ENCODE assay signal across 9 cellular contexts in genomic region chr12:3882896-3883564, GRCh38. TPM values are rescaled to one million over a fixed set of nuclear protein-coding genes. Genes with fewer than 3 reads are reported as not detected.
DNase-seq lines count a peak whose midpoint lies in the region; ATAC-seq and TF ChIP-seq lines count a peak whose summit lies in the region.
"Had no signal": no experiment of that assay in that cellular context is flagged by ENCODE, and none has a peak within 500 bp of the region (broad histone marks: within the 10 kb centered on the region; RNA-seq: fewer than 3 reads in every experiment).

No MANE protein-coding gene starts in this region.

- no peak overlapping the region for H2AFZ ChIP-seq in DND-41 (ENCODE audit: low read depth, low read length)

- H3K27me3 ChIP-seq in DND-41 (ENCODE audit: insufficient read depth, low read length, poor library complexity) (peaks cover 11% of the 10 kb centered on the region), MG63 (peaks cover 3% of the 10 kb centered on the region; the same call in 1 of the 2 replicates)

- CTCF ChIA-PET in HEK293 (lab: Yijun Ruan, JAX), result interaction anchor here (0.5 to 7.5 kb wide), 17 partner anchors 8 to 411 kb away, joined by 3 to 128 read pairs (median 4); partner anchors contain the start of gene PARP11
- CTCF ChIA-PET in activated CD8-positive, alpha-beta T cell treated with anti-CD3 and anti-CD28 coated beads for 36 hours (lab: Charles Lee), result interaction anchor here (0.6 to 6.9 kb wide), 17 partner anchors 8 to 439 kb away, joined by 3 to 124 read pairs (median 4); partner anchors contain the start of genes PARP11 and TIGAR

- no peaks in the 10 kb centered on the region for H3K79me2 ChIP-seq in DND-41 (ENCODE audit: insufficient read depth, low read length)

- peaks cover 3% of the 10 kb centered on the region for H3K36me3 Mint-ChIP-seq in activated CD8-positive, alpha-beta T cell treated with anti-CD3 and anti-CD28 coated beads for 36 hours (ENCODE audit: low read depth)

- intact Hi-C loops in activated CD8-positive, alpha-beta T cell treated with anti-CD3 and anti-CD28 coated beads for 36 hours (cut with micrococcal nuclease), result loop anchor here (10.0 kb wide), 3 partner anchors 82 to 642 kb away; no protein-coding TSS in a partner anchor

- H3K36me3 ChIP-seq in DND-41 (ENCODE audit: insufficient read depth, low read length) (no peaks in the 10 kb centered on the region), HEK293 (ENCODE audit: control insufficient read depth in 2 of 2, insufficient read depth in 1 of 2, low read length in 2 of 2) (no peaks in the 10 kb centered on the region), MG63 (no peaks in the 10 kb centered on the region)

- no peaks in the 10 kb centered on the region for H3K27me3 Mint-ChIP-seq in activated CD8-positive, alpha-beta T cell treated with anti-CD3 and anti-CD28 coated beads for 36 hours

- H4K20me1 ChIP-seq in DND-41 (ENCODE audit: insufficient read depth, low read length), result no peaks in the 10 kb centered on the region

- H3K4me1 Mint-ChIP-seq in activated CD8-positive, alpha-beta T cell treated with anti-CD3 and anti-CD28 coated beads for 36 hours (ENCODE audit: low read depth), result peaks cover 18% of the 10 kb centered on the region

- DNase-seq in DND-41, result no peak
- DNase-seq in activated CD8-positive, alpha-beta T cell treated with anti-CD3 and anti-CD28 coated beads for 36 hours, result no peak
- peak; percentile 31 to 42 for DNase-seq in lung microvascular endothelial cell (ENCODE audit: low read depth in 2 of 2)
- DNase-seq in MG63, result no peak
- no peak for DNase-seq in activated CD4-positive, CD25-positive, alpha-beta regulatory T cell (lab: John Stamatoyannopoulos, UW)

- no peak overlapping the region for H3K4me2 ChIP-seq in DND-41 (ENCODE audit: insufficient read depth, low read length)

- POLR2A ChIA-PET in HEK293 (lab: Yijun Ruan, JAX), result no interaction called here
- POLR2A ChIA-PET in activated CD8-positive, alpha-beta T cell treated with anti-CD3 and anti-CD28 coated beads for 36 hours (lab: Charles Lee), result interaction anchor here (0.7 to 1.4 kb wide), 3 partner anchors 78 to 91 kb away, joined by 3 read pairs; no protein-coding TSS in a partner anchor

- H3K4me3 ChIP-seq in DND-41 (ENCODE audit: low read depth in 1 of 2, low read length in 2 of 2), result no peak overlapping the region
- no peak overlapping the region for H3K4me3 ChIP-seq in HEK293 (ENCODE audit: low read depth, low read length)
- H3K4me3 ChIP-seq in MG63, result no peak overlapping the region

- no peak overlapping the region for H3K4me3 Mint-ChIP-seq in activated CD8-positive, alpha-beta T cell treated with anti-CD3 and anti-CD28 coated beads for 36 hours
- H3K4me3 Mint-ChIP-seq: dendritic cell treated with granulocyte-macrophage colony-stimulating factor and Interleukin-4, amounts not matched to agents 40 ng/mL and 50 ng/mL, for 4 days had no signal

- H3K9me3 ChIP-seq in DND-41 (ENCODE audit: insufficient read depth, low read length, severe bottlenecking) (peaks cover 6% of the 10 kb centered on the region), HEK293 (ENCODE audit: control insufficient read depth, insufficient read depth, low read depth, low read length) (no peaks in the 10 kb centered on the region), MG63 (no peaks in the 10 kb centered on the region)

- H3K9me3 Mint-ChIP-seq in activated CD8-positive, alpha-beta T cell treated with anti-CD3 and anti-CD28 coated beads for 36 hours, result no peaks in the 10 kb centered on the region
- H3K9me3 Mint-ChIP-seq: dendritic cell treated with granulocyte-macrophage colony-stimulating factor and Interleukin-4, amounts not matched to agents 40 ng/mL and 50 ng/mL, for 4 days had no signal

- H3K27ac ChIP-seq in DND-41 (ENCODE audit: low read length) (no peak overlapping the region), HEK293 (ENCODE audit: extremely low read depth, low read depth, low read length) (no peak overlapping the region)

- ATAC-seq in DND-41 (ENCODE audit: insufficient read depth, low read depth) (peak; percentile 80; the same call in 2 of the 3 replicates), GM19463 (IDR thresholded peaks at IDR 0.05; ENCODE audit: unreplicated experiment) (no peak), GM19467 (IDR thresholded peaks at IDR 0.05; ENCODE audit: unreplicated experiment) (no peak)
- peak; percentile 94 for ATAC-seq in activated CD8-positive, alpha-beta T cell treated with anti-CD3 and anti-CD28 coated beads for 36 hours

- H3K27ac Mint-ChIP-seq in activated CD8-positive, alpha-beta T cell treated with anti-CD3 and anti-CD28 coated beads for 36 hours, result no peak overlapping the region
- H3K27ac Mint-ChIP-seq: dendritic cell treated with granulocyte-macrophage colony-stimulating factor and Interleukin-4, amounts not matched to agents 40 ng/mL and 50 ng/mL, for 4 days had no signal

- TF ChIP-seq CTCF in DND-41 (IDR thresholded peaks at IDR 0.05; ENCODE audit: borderline replicate concordance, extremely low read depth, low read length, poor library complexity, severe bottlenecking), result peak; percentile 48
- no peak for TF ChIP-seq CTCF in HEK293 (tag by site-specific recombination; IDR thresholded peaks at IDR 0.05)
- peak; percentile 25 for TF ChIP-seq CTCF in activated CD8-positive, alpha-beta T cell treated with anti-CD3 and anti-CD28 coated beads for 36 hours (IDR thresholded peaks at IDR 0.05)

- peaks cover 6% of the 10 kb centered on the region; the same call in 1 of the 2 replicates for H3K4me1 ChIP-seq in DND-41 (ENCODE audit: insufficient read depth, low read length)
- no peaks in the 10 kb centered on the region for H3K4me1 ChIP-seq in HEK293 (ENCODE audit: control insufficient read depth, insufficient read depth, low read length)

- no peak overlapping the region for H3K9ac ChIP-seq in DND-41 (ENCODE audit: low read depth, low read length)

TF ChIP-seq in HEK293, 187 proteins besides CTCF, POLR2A, EP300 and RAD21:
- TF ChIP-seq ZNF654 (tag by site-specific recombination; IDR thresholded peaks at IDR 0.05; ENCODE audit: low read depth) (peak; percentile 24), ZNF239 (tag by site-specific recombination; IDR thresholded peaks at IDR 0.05) (no peak)
TF ChIP-seq in HEK293: peak in this region for 1.

RNA-seq across cellular contexts. Expression of gene PARP11, which starts 9.8 kb away (rescaled TPM):
- 10 to 100 TPM; 19.7 to 22.3 TPM for total RNA-seq in activated CD8-positive, alpha-beta T cell treated with anti-CD3 and anti-CD28 coated beads for 36 hours
- total RNA-seq in lung microvascular endothelial cell, result 3.5 and 6.5 TPM in 2 replicates
- 2.3 and 3.5 TPM in 2 replicates for total RNA-seq in MG63 (2014; rRNA removed; shearing (Covaris generic); ENCODE audit: low replicate concordance)

Comparison
In these comparisons a context has a peak if more than half of its experiments do, and no peak if none do; other contexts are left out.
1. ATAC-seq: peak in DND-41 (single experiment) and activated CD8-positive, alpha-beta T cell treated with anti-CD3 and anti-CD28 coated beads for 36 hours (single experiment); none in GM19463 (single experiment) and GM19467 (single experiment).
2. DNase-seq: peak in lung microvascular endothelial cell (2 of 2); none in DND-41 (single experiment), activated CD8-positive, alpha-beta T cell treated with anti-CD3 and anti-CD28 coated beads for 36 hours (single experiment), MG63 (single experiment) and activated CD4-positive, CD25-positive, alpha-beta regulatory T cell (0 of 4).